8 cellular contexts compared by ENCODE assay signal in the genomic region with DNA sequence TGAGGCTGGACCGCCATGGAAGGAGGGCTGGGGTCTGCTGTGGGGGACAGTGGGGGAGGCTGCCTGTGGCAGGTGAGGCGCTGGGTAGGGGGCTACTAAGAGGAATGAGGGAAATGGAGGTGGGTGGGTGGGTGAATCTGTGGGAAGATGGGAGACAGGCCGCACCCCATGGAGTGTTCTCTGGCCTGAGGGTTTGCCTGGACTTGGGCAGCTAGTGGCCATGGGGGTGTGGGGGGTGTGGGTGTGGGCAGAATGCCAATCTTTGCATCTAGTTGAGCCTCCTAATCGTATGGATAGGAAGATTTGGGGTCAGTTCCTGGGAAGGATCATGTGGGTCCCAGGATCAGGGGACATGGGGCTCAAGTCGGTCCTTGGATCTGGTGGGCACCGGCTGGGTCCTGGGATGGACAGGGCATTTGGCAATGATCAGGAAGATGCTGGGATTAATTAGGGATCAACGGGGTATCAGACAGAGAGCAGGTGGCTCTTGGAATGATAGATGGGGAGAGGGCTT. TPM values are rescaled to one million over a fixed set of nuclear protein-coding genes. Genes with fewer than 3 reads are reported as not detected.
A peak's percentile ranks its signal among the peaks of the same experiment; 100 is the strongest.
DNase-seq lines count a peak whose midpoint lies in the region; ATAC-seq, FAIRE-seq and TF ChIP-seq lines count a peak whose summit lies in the region.

No MANE protein-coding gene starts in this region.

- intact Hi-C loops in activated naive CD4-positive, alpha-beta T cell treated with anti-CD3 and anti-CD28 coated beads for 36 hours (cut with micrococcal nuclease), result loop anchor here (5.0 kb wide), 1 partner anchor 64 kb away; the partner anchor contains the start of gene TBC1D13
- intact Hi-C loops in right lobe of liver (cut with DNase I), result no loop called here

- TF ChIP-seq CTCF in astrocyte (IDR thresholded peaks at IDR 0.05; ENCODE audit: insufficient read depth, low read depth, low read length), result no peak
- no peak for TF ChIP-seq CTCF in right lobe of liver (IDR thresholded peaks at IDR 0.05)
- TF ChIP-seq CTCF in upper lobe of left lung (IDR thresholded peaks at IDR 0.05), result no peak

- H3K36me3 ChIP-seq in astrocyte (ENCODE audit: insufficient read depth, low read length) (no peaks in the 10 kb centered on the region), right lobe of liver (no peaks in the 10 kb centered on the region), upper lobe of left lung (peaks cover 0 to 28% (median 15%) of the 10 kb centered on the region in 4 donors)

- no peaks in the 10 kb centered on the region for H3K9me3 Mint-ChIP-seq in activated naive CD4-positive, alpha-beta T cell treated with anti-CD3 and anti-CD28 coated beads for 36 hours
- H3K9me3 Mint-ChIP-seq in astrocyte (ENCODE audit: unreplicated experiment), result no peaks in the 10 kb centered on the region

- H3K27me3 ChIP-seq in astrocyte (ENCODE audit: insufficient read depth, low read length) (no peaks in the 10 kb centered on the region), right lobe of liver (no peaks in the 10 kb centered on the region), upper lobe of left lung (no peaks in the 10 kb centered on the region)

- H3K9ac ChIP-seq in astrocyte (ENCODE audit: low read length), result peak overlapping the region; percentile 74

- no peak for FAIRE-seq in astrocyte (lab: Jason Lieb, UNC)

- H3K4me1 ChIP-seq in astrocyte (ENCODE audit: insufficient read depth, low read length) (peaks cover 7% of the 10 kb centered on the region), right lobe of liver (peaks cover 0 to 6% (median 3%) of the 10 kb centered on the region in 4 donors), upper lobe of left lung (peaks cover 17 to 36% (median 18%) of the 10 kb centered on the region in 4 donors)

- H4K20me1 ChIP-seq in astrocyte (ENCODE audit: insufficient read depth, low read length), result no peaks in the 10 kb centered on the region

- H3K36me3 Mint-ChIP-seq in activated naive CD4-positive, alpha-beta T cell treated with anti-CD3 and anti-CD28 coated beads for 36 hours (ENCODE audit: low read depth), result peaks cover 2% of the 10 kb centered on the region
- H3K36me3 Mint-ChIP-seq in astrocyte (ENCODE audit: low read depth, unreplicated experiment), result peaks cover 3% of the 10 kb centered on the region

- H3K4me3 ChIP-seq in astrocyte (ENCODE audit: insufficient read depth, low read depth, low read length), result peak overlapping the region; percentile 63
- H3K4me3 ChIP-seq in right lobe of liver, result peak overlapping the region; percentile 60 to 84 (median 65)
- H3K4me3 ChIP-seq in upper lobe of left lung, result peak overlapping the region; percentile 72 to 92 (median 84)

- peak overlapping the region; percentile 81 for H3K4me2 ChIP-seq in astrocyte (ENCODE audit: low read length)

- peak overlapping the region; percentile 97 for H3K4me3 Mint-ChIP-seq in activated naive CD4-positive, alpha-beta T cell treated with anti-CD3 and anti-CD28 coated beads for 36 hours
- H3K4me3 Mint-ChIP-seq in astrocyte (ENCODE audit: unreplicated experiment), result peak overlapping the region; percentile 88

- ATAC-seq in right lobe of liver (no peak), upper lobe of left lung (ENCODE audit: low FRiP score in 2 of 2) (no peak), HG03039 (IDR thresholded peaks at IDR 0.05; ENCODE audit: unreplicated experiment) (no peak)

- TF ChIP-seq POLR2A in right lobe of liver (IDR thresholded peaks at IDR 0.05) (no peak), upper lobe of left lung (IDR thresholded peaks at IDR 0.05) (no peak)

- H3K4me1 Mint-ChIP-seq in activated naive CD4-positive, alpha-beta T cell treated with anti-CD3 and anti-CD28 coated beads for 36 hours (ENCODE audit: low read depth), result peaks cover 28% of the 10 kb centered on the region
- H3K4me1 Mint-ChIP-seq in astrocyte (ENCODE audit: low read depth, unreplicated experiment), result peaks cover 3% of the 10 kb centered on the region

- WGBS in right lobe of liver (ENCODE audit: insufficient coverage, low coverage, low lambda C conversion rate, missing lambda C conversion rate), result 30% methylated on average over 7 of the region's 7 CpGs
- 39% methylated on average over 7 of the region's 7 CpGs for WGBS in upper lobe of left lung, 2 donors

- H2AFZ ChIP-seq in astrocyte (ENCODE audit: low read depth, low read length), result peak overlapping the region; percentile 70

- TF ChIP-seq EP300 in upper lobe of left lung (IDR thresholded peaks at IDR 0.05), result no peak

- peak; percentile 16 for DNase-seq in activated naive CD4-positive, alpha-beta T cell treated with anti-CD3 and anti-CD28 coated beads for 36 hours
- DNase-seq in activated naive CD4-positive, alpha-beta T cell (lab: John Stamatoyannopoulos, UW), result no peak
- no peak for DNase-seq in astrocyte (ENCODE audit: low read depth)
- DNase-seq in right lobe of liver, result no peak
- DNase-seq in upper lobe of left lung, result no peak
- DNase-seq in H4 (ENCODE audit: low spot score), result no peak
- no peak for DNase-seq in COLO668 (lab: John Stamatoyannopoulos, UW; ENCODE audit: unreplicated experiment)

- CTCF ChIA-PET in activated naive CD4-positive, alpha-beta T cell treated with anti-CD3 and anti-CD28 coated beads for 36 hours (lab: Charles Lee), result interaction anchor here (1.2 to 1.6 kb wide), 2 partner anchors 65 to 154 kb away, joined by 3 read pairs; no protein-coding TSS in a partner anchor

- no peaks in the 10 kb centered on the region for H3K9me3 ChIP-seq in astrocyte (ENCODE audit: insufficient read depth, low read depth, low read length)
- no peaks in the 10 kb centered on the region for H3K9me3 ChIP-seq in right lobe of liver
- H3K9me3 ChIP-seq in upper lobe of left lung, result no peaks in the 10 kb centered on the region

- H3K27ac Mint-ChIP-seq in activated naive CD4-positive, alpha-beta T cell treated with anti-CD3 and anti-CD28 coated beads for 36 hours, result peak overlapping the region; percentile 94
- H3K27ac Mint-ChIP-seq in astrocyte (ENCODE audit: unreplicated experiment), result peak overlapping the region; percentile 35

- H3K27ac ChIP-seq in astrocyte (ENCODE audit: low read depth, low read length) (no peak overlapping the region), right lobe of liver (peak overlapping the region in 1 of 3 donors; percentile 50), upper lobe of left lung (peak overlapping the region; percentile 57 to 89 (median 82))

- no peaks in the 10 kb centered on the region for H3K79me2 ChIP-seq in astrocyte (ENCODE audit: insufficient read depth, low read length)

- no peaks in the 10 kb centered on the region for H3K27me3 Mint-ChIP-seq in activated naive CD4-positive, alpha-beta T cell treated with anti-CD3 and anti-CD28 coated beads for 36 hours (ENCODE audit: low read depth)
- no peaks in the 10 kb centered on the region for H3K27me3 Mint-ChIP-seq in astrocyte (ENCODE audit: low read depth, unreplicated experiment)

RNA-seq across cellular contexts. Expression of gene ZDHHC12, which starts 0.5 kb away (rescaled TPM):
- 10 to 100 TPM; 50.9 to 53.1 TPM for total RNA-seq in activated naive CD4-positive, alpha-beta T cell treated with anti-CD3 and anti-CD28 coated beads for 36 hours
- total RNA-seq in astrocyte (21.8 and 23.7 TPM in 2 replicates), right lobe of liver (10 to 100 TPM; 14.1 to 46.1 (median 22.7) TPM), upper lobe of left lung (10 to 100 TPM; 21.7 to 70.1 (median 50.6) TPM)
- total RNA-seq in H4 (2014; rRNA removed; shearing (Covaris generic)), result 46.4 and 57.8 TPM in 2 replicates

RNA-seq across cellular contexts. Expression of gene PKN3, which starts 21.1 kb away (rescaled TPM):
- total RNA-seq in activated naive CD4-positive, alpha-beta T cell treated with anti-CD3 and anti-CD28 coated beads for 36 hours, result 1 to 10 TPM; 6.3 to 7.3 TPM
- total RNA-seq in astrocyte (2.3 and 3.1 TPM in 2 replicates), right lobe of liver (1 to 10 TPM in 5 of 6 experiments, under 1 TPM in 1; 0.81 to 4.9 (median 2.4) TPM), upper lobe of left lung (10 to 100 TPM in 4 of 6 donors, 1 to 10 TPM in 2; 4.8 to 38.8 (median 14.0) TPM)
- 1.9 and 2.8 TPM in 2 replicates for total RNA-seq in H4 (2014; rRNA removed; shearing (Covaris generic))

RNA-seq across cellular contexts. Expression of gene SET, which starts 34.4 kb away (rescaled TPM):
- total RNA-seq in activated naive CD4-positive, alpha-beta T cell treated with anti-CD3 and anti-CD28 coated beads for 36 hours, result 100 to 1,000 TPM; 669 to 771 TPM
- total RNA-seq in astrocyte (361 and 397 TPM in 2 replicates), right lobe of liver (100 to 1,000 TPM in 2 of 6 experiments, 10 to 100 TPM in 4; 57.4 to 110 (median 82.6) TPM), upper lobe of left lung (100 to 1,000 TPM in 4 of 6 donors, 10 to 100 TPM in 2; 73.3 to 222 (median 177) TPM)
- total RNA-seq in H4 (2014; rRNA removed; shearing (Covaris generic)), result 568 and 655 TPM in 2 replicates

RNA-seq across cellular contexts. Expression of gene ZER1, which starts 48.3 kb away (rescaled TPM):
- total RNA-seq in activated naive CD4-positive, alpha-beta T cell treated with anti-CD3 and anti-CD28 coated beads for 36 hours, result 10 to 100 TPM in 1 of 2 experiments, 1 to 10 TPM in 1; 9.9 to 11.0 TPM
- total RNA-seq in astrocyte (31.0 and 31.9 TPM in 2 replicates), right lobe of liver (10 to 100 TPM; 13.4 to 21.8 (median 16.0) TPM), upper lobe of left lung (10 to 100 TPM; 30.9 to 55.5 (median 44.0) TPM)
- total RNA-seq in H4 (2014; rRNA removed; shearing (Covaris generic)), result 12.4 and 21.5 TPM in 2 replicates
